10 cellular contexts compared by ENCODE assay signal in genomic region chr5:172793577-172794488, GRCh38. TPM values are rescaled to one million over a fixed set of nuclear protein-coding genes. Genes with fewer than 3 reads are reported as not detected.
DNase-seq lines count a peak whose midpoint lies in the region; ATAC-seq, FAIRE-seq and TF ChIP-seq lines count a peak whose summit lies in the region.
"Had no signal": no experiment of that assay in that cellular context is flagged by ENCODE, and none has a peak within 500 bp of the region (broad histone marks: within the 10 kb centered on the region; RNA-seq: fewer than 3 reads in every experiment).

No MANE protein-coding gene starts in this region.

- peak overlapping the region; percentile 32 to 64; a peak in 4 of 6 replicates for H3K27ac ChIP-seq in A549
- H3K27ac ChIP-seq in astrocyte (ENCODE audit: low read depth, low read length) = peak overlapping the region; percentile 71
- H3K27ac ChIP-seq in lung (ENCODE audit: low read depth in 1 of 2, low read length in 1 of 2) = peak overlapping the region; percentile 30 to 64
- H3K27ac ChIP-seq in substantia nigra (ENCODE audit: low read depth, low read length, poor library complexity, severe bottlenecking) = no peak overlapping the region

- no peak for DNase-seq in A549 (ENCODE audit: low read depth in 1 of 2, low spot score in 1 of 2)
- DNase-seq in astrocyte (ENCODE audit: low read depth) = peak; percentile 52
- no peak for DNase-seq in lung (ENCODE audit: low spot score)
- DNase-seq in stimulated activated CD4-positive, alpha-beta T cell treated with anti-CD3 and anti-CD28 coated beads, Interleukin-12 subunit alpha, Interleukin-12 subunit beta, amount 100 ng/mL, for 4 hours = no peak
- no peak for DNase-seq in substantia nigra (lab: John Stamatoyannopoulos, UW)
- DNase-seq in nephron progenitor cell = no peak
- DNase-seq in cerebellar cortex (ENCODE audit: low spot score) = no peak
- DNase-seq: activated CD4-positive, alpha-beta T cell treated with anti-CD3 and anti-CD28 coated beads for 48 hours; NCI-H1048 had no signal

- H3K27me3 Mint-ChIP-seq in astrocyte (ENCODE audit: low read depth, unreplicated experiment) (no peaks in the 10 kb centered on the region), nephron progenitor cell (ENCODE audit: low read depth, poor library complexity) (peaks cover 14% of the 10 kb centered on the region)

- CTCF ChIA-PET in A549 (lab: Yijun Ruan, JAX) = interaction anchor here (0.8 to 2.0 kb wide), 4 partner anchors 9 to 139 kb away, joined by 3 to 5 read pairs (median 4); no protein-coding TSS in a partner anchor

- H3K27me3 ChIP-seq in astrocyte (ENCODE audit: insufficient read depth, low read length) (no peaks in the 10 kb centered on the region), lung (ENCODE audit: control insufficient read depth, insufficient read depth) (no peaks in the 10 kb centered on the region)

- TF ChIP-seq RAD21 in A549 (conservative IDR thresholded peaks at IDR 0.05 in 1 of 2, IDR thresholded peaks at IDR 0.05 in 1 of 2) = no peak

- POLR2A ChIA-PET in A549 (lab: Yijun Ruan, JAX) = no interaction called here

- peak overlapping the region; percentile 51 for H3K9ac ChIP-seq in astrocyte (ENCODE audit: low read length)

- H3K79me2 ChIP-seq in astrocyte (ENCODE audit: insufficient read depth, low read length) = no peaks in the 10 kb centered on the region

- H3K4me1 ChIP-seq in A549 = peaks cover 57% of the 10 kb centered on the region
- H3K4me1 ChIP-seq in astrocyte (ENCODE audit: insufficient read depth, low read length) = peaks cover 44% of the 10 kb centered on the region
- peaks cover 2 to 30% of the 10 kb centered on the region in 2 donors for H3K4me1 ChIP-seq in lung (ENCODE audit: control insufficient read depth in 2 of 2, insufficient read depth in 2 of 2, low read length in 2 of 2)

- no peaks in the 10 kb centered on the region for H4K20me1 ChIP-seq in astrocyte (ENCODE audit: insufficient read depth, low read length)

- FAIRE-seq in A549 (lab: Jason Lieb, UNC) (no peak), astrocyte (lab: Jason Lieb, UNC) (no peak)

- ATAC-seq in A549 (no peak), HG02884 (IDR thresholded peaks at IDR 0.05; ENCODE audit: unreplicated experiment) (peak; percentile 52), lung (ENCODE audit: insufficient read depth, low FRiP score) (no peak)

- H3K9me3 ChIP-seq in A549 (no peaks in the 10 kb centered on the region), astrocyte (ENCODE audit: insufficient read depth, low read depth, low read length) (no peaks in the 10 kb centered on the region), lung (ENCODE audit: control insufficient read depth in 2 of 2, insufficient read depth in 1 of 2, low read length in 1 of 2) (no peaks in the 10 kb centered on the region)

- H3K4me3 ChIP-seq in A549 = no peak overlapping the region
- H3K4me3 ChIP-seq in astrocyte (ENCODE audit: insufficient read depth, low read depth, low read length) = no peak overlapping the region
- H3K4me3 ChIP-seq in lung = no peak overlapping the region

- no peak overlapping the region for H3K27ac Mint-ChIP-seq in astrocyte (ENCODE audit: unreplicated experiment)
- H3K27ac Mint-ChIP-seq in nephron progenitor cell = no peak overlapping the region

- H3K36me3 ChIP-seq in astrocyte (ENCODE audit: insufficient read depth, low read length) = no peaks in the 10 kb centered on the region
- H3K36me3 ChIP-seq in lung (ENCODE audit: control insufficient read depth in 2 of 2, insufficient read depth in 2 of 2, low read length in 2 of 2) = no peaks in the 10 kb centered on the region

- no peak overlapping the region for H3K4me3 Mint-ChIP-seq in astrocyte (ENCODE audit: unreplicated experiment)
- H3K4me3 Mint-ChIP-seq in nephron progenitor cell = no peak overlapping the region

- H3K9me3 Mint-ChIP-seq in astrocyte (ENCODE audit: unreplicated experiment) (no peaks in the 10 kb centered on the region), nephron progenitor cell (no peaks in the 10 kb centered on the region)

- no peak for TF ChIP-seq EP300 in A549 (IDR thresholded peaks at IDR 0.05)

- no peak for TF ChIP-seq CTCF in A549 (IDR thresholded peaks at IDR 0.05)
- TF ChIP-seq CTCF in astrocyte (IDR thresholded peaks at IDR 0.05; ENCODE audit: insufficient read depth, low read depth, low read length) = no peak
- TF ChIP-seq CTCF in lung (IDR thresholded peaks at IDR 0.05; ENCODE audit: control extremely low read depth, extremely low read depth) = no peak
- no peak for TF ChIP-seq CTCF in nephron progenitor cell (IDR thresholded peaks at IDR 0.05)

- TF ChIP-seq POLR2A in A549 (IDR thresholded peaks at IDR 0.05; ENCODE audit: low read length) = no peak

- 82% methylated on average over 17 of the region's 17 CpGs for WGBS in A549 (ENCODE audit: missing lambda C conversion rate)
- WGBS in lung, 2 donors = 78 to 83% methylated on average over 17 of the region's 17 CpGs

- peak overlapping the region; percentile 7 for H2AFZ ChIP-seq in astrocyte (ENCODE audit: low read depth, low read length)

- peaks cover 19% of the 10 kb centered on the region for H3K4me1 Mint-ChIP-seq in astrocyte (ENCODE audit: low read depth, unreplicated experiment)
- H3K4me1 Mint-ChIP-seq in nephron progenitor cell = peaks cover 43% of the 10 kb centered on the region

- no peak overlapping the region for H3K4me2 ChIP-seq in A549
- peak overlapping the region; percentile 42 for H3K4me2 ChIP-seq in astrocyte (ENCODE audit: low read length)

- H3K36me3 Mint-ChIP-seq in astrocyte (ENCODE audit: low read depth, unreplicated experiment) (no peaks in the 10 kb centered on the region), nephron progenitor cell (ENCODE audit: low read depth) (no peaks in the 10 kb centered on the region)

TF ChIP-seq in A549, 52 proteins besides CTCF, POLR2A, EP300 and RAD21:
- TF ChIP-seq MYC (IDR thresholded peaks at IDR 0.05; ENCODE audit: borderline replicate concordance, low read length) = no peak
- no peak for TF ChIP-seq EHF (CRISPR knock-in tag; IDR thresholded peaks at IDR 0.05)
- no peak for TF ChIP-seq E2F6 (IDR thresholded peaks at IDR 0.05; ENCODE audit: borderline replicate concordance, low read depth)
- TF ChIP-seq SMC3 (IDR thresholded peaks at IDR 0.05) = no peak
- TF ChIP-seq FOXS1 (CRISPR knock-in tag; IDR thresholded peaks at IDR 0.05) = no peak
- no peak for TF ChIP-seq FOSL2 (IDR thresholded peaks at IDR 0.05)
- peak; percentile 59 for TF ChIP-seq FOSL2 (CRISPR knock-in tag; IDR thresholded peaks at IDR 0.05)
- TF ChIP-seq RFX5 (IDR thresholded peaks at IDR 0.05) = no peak
- TF ChIP-seq HOXB13 (CRISPR knock-in tag; IDR thresholded peaks at IDR 0.05; ENCODE audit: low read depth) = no peak

RNA-seq across cellular contexts. Expression of gene DUSP1, which starts 22.8 kb away (rescaled TPM):
- 525 and 594 TPM in 2 replicates for polyA plus RNA-seq in A549 (2011; rRNA removed)
- polyA plus RNA-seq in A549 (2012; cell fraction: cytosol; rRNA removed) = 540 and 757 TPM in 2 replicates
- 1,192 and 1,375 TPM in 2 replicates for polyA plus RNA-seq in A549 (2012; cell fraction: nucleus; rRNA removed)
- 191 to 207 TPM (median 203 TPM) in 3 replicates for polyA plus RNA-seq in A549 (2017; fragmentation: RNase III; extraction: RNeasy Plus Mini Kit Qiagen cat#74134 plus additional on column Dnase treatment)
- polyA minus RNA-seq in A549 (2011; rRNA and poly(A)+ RNA removed) = 620 and 630 TPM in 2 replicates
- 80.5 and 90.1 TPM in 2 replicates for total RNA-seq in astrocyte
- total RNA-seq in lung = 100 to 1,000 TPM; 310 to 377 TPM
- 1,000 to 10,000 TPM in 1 of 2 donors, 100 to 1,000 TPM in 1; 138 to 1,153 TPM for polyA plus RNA-seq in lung

RNA-seq across cellular contexts. Expression of gene ERGIC1, which starts 40.2 kb away (rescaled TPM):
- polyA plus RNA-seq in A549 (2011; rRNA removed) (176 and 208 TPM in 2 replicates), A549 (2017; fragmentation: RNase III; extraction: RNeasy Plus Mini Kit Qiagen cat#74134 plus additional on column Dnase treatment) (289 to 322 TPM (median 304 TPM) in 3 replicates), lung (100 to 1,000 TPM; 122 to 204 TPM)
- 184 and 254 TPM in 2 replicates for polyA plus RNA-seq in A549 (2012; cell fraction: cytosol; rRNA removed)
- 131 and 150 TPM in 2 replicates for polyA plus RNA-seq in A549 (2012; cell fraction: nucleus; rRNA removed)
- polyA minus RNA-seq in A549 (2011; rRNA and poly(A)+ RNA removed) = 418 and 510 TPM in 2 replicates
- total RNA-seq in astrocyte (131 and 137 TPM in 2 replicates), lung (100 to 1,000 TPM in 1 of 2 donors, 10 to 100 TPM in 1; 62.2 to 215 TPM)
